In the genomic region with DNA sequence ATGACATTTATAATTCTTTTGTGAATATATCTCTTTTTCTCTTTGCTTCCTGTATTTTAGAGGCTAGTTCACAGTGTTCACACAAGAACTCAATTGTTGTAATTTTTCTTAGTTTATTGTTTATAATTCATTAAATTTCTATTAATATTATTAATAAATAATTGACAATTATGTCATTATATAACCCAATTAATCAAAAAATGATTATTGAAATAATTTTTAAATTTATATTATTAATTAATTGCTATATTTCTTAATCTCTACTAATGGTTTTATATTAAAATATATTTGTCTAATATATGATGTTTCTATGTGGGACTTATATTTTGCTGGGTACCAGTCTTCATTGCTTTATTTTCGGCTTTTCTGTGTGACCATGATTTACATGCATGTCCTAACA, we compare ENCODE assay signal across 30 cellular contexts.
"Had no signal": no experiment of that assay in that cellular context is flagged by ENCODE, and none has a peak within 500 bp of the region (broad histone marks: within the 10 kb centered on the region; RNA-seq: fewer than 3 reads in every experiment).

No MANE protein-coding gene starts in this region.

- H3K9me3 Mint-ChIP-seq: activated CD4-positive, alpha-beta memory T cell treated with anti-CD3 and anti-CD28 coated beads, Interleukin-2, amount 10 ng/mL, durations not matched to agents 7 days and 5 days; activated CD4-positive, alpha-beta T cell treated with anti-CD3 and anti-CD28 coated beads, Interleukin-2, amount 10 ng/mL, durations not matched to agents 7 days and 5 days; brain had no signal

- ATAC-seq: activated naive CD4-positive, alpha-beta T cell treated with anti-CD3 and anti-CD28 coated beads, Interleukin-2, amount 50 U/mL, for 72 hours; activated T-cell treated with anti-CD3 and anti-CD28 coated beads, Interleukin-2, amount 50 U/mL, for 72 hours; esophagus mucosa; gastrocnemius medialis; heart left ventricle; T-helper 17 cell had no signal

- H3K36me3 Mint-ChIP-seq: activated naive CD4-positive, alpha-beta T cell treated with anti-CD3 and anti-CD28 coated beads, Interleukin-2, amount 10 ng/mL, durations not matched to agents 7 days and 5 days; activated naive CD8-positive, alpha-beta T cell treated with anti-CD3 and anti-CD28 coated beads, Interleukin-2, amount 10 ng/mL, durations not matched to agents 7 days and 5 days; brain had no signal

- H3K4me1 ChIP-seq: ascending aorta, breast epithelium, colonic mucosa, gastrocnemius medialis, heart left ventricle had no signal

- H3K4me3 Mint-ChIP-seq: activated CD4-positive, alpha-beta memory T cell treated with anti-CD3 and anti-CD28 coated beads, Interleukin-2, amount 10 ng/mL, durations not matched to agents 7 days and 5 days; activated CD4-positive, alpha-beta T cell treated with anti-CD3 and anti-CD28 coated beads, Interleukin-2, amount 10 ng/mL, durations not matched to agents 7 days and 5 days; activated naive CD4-positive, alpha-beta T cell treated with anti-CD3 and anti-CD28 coated beads, Interleukin-2, amount 10 ng/mL, durations not matched to agents 7 days and 5 days; activated naive CD8-positive, alpha-beta T cell treated with anti-CD3 and anti-CD28 coated beads, Interleukin-2, amount 10 ng/mL, durations not matched to agents 7 days and 5 days; activated T-cell treated with anti-CD3 and anti-CD28 coated beads, Interleukin-2, amount 50 U/mL, for 24 hours; activated T-cell treated with anti-CD3 and anti-CD28 coated beads, Interleukin-2, amount 50 U/mL, for 72 hours; brain; central memory CD8-positive, alpha-beta T cell; T-helper 17 cell; T-helper 2 cell treated with Interferon-gamma antibody and Interleukin-4, amounts not matched to agents 5 μg/mL and 100 μg/mL, for 36 hours had no signal

- H3K9me3 ChIP-seq: ascending aorta, breast epithelium, colonic mucosa, gastrocnemius medialis had no signal

- H3K27ac Mint-ChIP-seq: activated CD4-positive, alpha-beta memory T cell treated with anti-CD3 and anti-CD28 coated beads, Interleukin-2, amount 10 ng/mL, durations not matched to agents 7 days and 5 days; activated CD4-positive, alpha-beta T cell treated with anti-CD3 and anti-CD28 coated beads, Interleukin-2, amount 10 ng/mL, durations not matched to agents 7 days and 5 days; activated naive CD4-positive, alpha-beta T cell treated with anti-CD3 and anti-CD28 coated beads, Interleukin-2, amount 10 ng/mL, durations not matched to agents 7 days and 5 days; activated naive CD4-positive, alpha-beta T cell treated with anti-CD3 and anti-CD28 coated beads, Interleukin-2, amount 50 U/mL, for 72 hours; activated naive CD8-positive, alpha-beta T cell treated with anti-CD3 and anti-CD28 coated beads, Interleukin-2, amount 10 ng/mL, durations not matched to agents 7 days and 5 days; activated T-cell treated with anti-CD3 and anti-CD28 coated beads, Interleukin-2, amount 50 U/mL, for 24 hours; activated T-cell treated with anti-CD3 and anti-CD28 coated beads, Interleukin-2, amount 50 U/mL, for 72 hours; brain; T-helper 17 cell; T-helper 2 cell treated with Interferon-gamma antibody and Interleukin-4, amounts not matched to agents 5 μg/mL and 100 μg/mL, for 36 hours had no signal

- H3K4me3 ChIP-seq: ascending aorta, breast epithelium, cardiac muscle cell, colonic mucosa, gastrocnemius medialis, heart left ventricle had no signal

- DNase-seq: activated CD4-positive, alpha-beta memory T cell treated with anti-CD3 and anti-CD28 coated beads, Interleukin-2, amount 10 ng/mL, durations not matched to agents 7 days and 5 days; activated CD4-positive, alpha-beta T cell treated with anti-CD3 and anti-CD28 coated beads for 1 hour; activated CD4-positive, alpha-beta T cell treated with anti-CD3 and anti-CD28 coated beads for 4 hours; activated CD4-positive, alpha-beta T cell treated with anti-CD3 and anti-CD28 coated beads, Interleukin-2, amount 10 ng/mL, durations not matched to agents 7 days and 5 days; activated CD4-positive, alpha-beta T cell treated with anti-CD3 and anti-CD28 coated beads, Interleukin-2, amount 50 U/mL, for 4 hours; activated CD8-positive, alpha-beta memory T cell treated with anti-CD3 and anti-CD28 coated beads, Interleukin-2, amount 50 U/mL, for 48 hours; activated gamma-delta T cell; activated naive CD4-positive, alpha-beta T cell; activated naive CD4-positive, alpha-beta T cell treated with anti-CD3 and anti-CD28 coated beads, Interleukin-2, amount 10 ng/mL, durations not matched to agents 7 days and 5 days; activated naive CD8-positive, alpha-beta T cell treated with anti-CD3 and anti-CD28 coated beads, Interleukin-2, amount 10 ng/mL, durations not matched to agents 7 days and 5 days; activated T-cell treated with anti-CD3 and anti-CD28 coated beads for 4 hours; activated T-cell treated with anti-CD3 and anti-CD28 coated beads, Interleukin-2, amount 50 U/mL, for 24 hours; activated T-cell treated with anti-CD3 and anti-CD28 coated beads, Interleukin-2, amount 50 U/mL, for 72 hours; colonic mucosa; effector CD8-positive, alpha-beta T cell; foreskin fibroblast; gastrocnemius medialis; glutamatergic neuron; heart left ventricle; T-helper 1 cell; T-helper 17 cell; T1000 had no signal

- H3K4me1 Mint-ChIP-seq: activated CD4-positive, alpha-beta memory T cell treated with anti-CD3 and anti-CD28 coated beads, Interleukin-2, amount 10 ng/mL, durations not matched to agents 7 days and 5 days; activated CD4-positive, alpha-beta T cell treated with anti-CD3 and anti-CD28 coated beads, Interleukin-2, amount 10 ng/mL, durations not matched to agents 7 days and 5 days; activated naive CD4-positive, alpha-beta T cell treated with anti-CD3 and anti-CD28 coated beads, Interleukin-2, amount 10 ng/mL, durations not matched to agents 7 days and 5 days; activated naive CD8-positive, alpha-beta T cell treated with anti-CD3 and anti-CD28 coated beads, Interleukin-2, amount 10 ng/mL, durations not matched to agents 7 days and 5 days; brain; central memory CD8-positive, alpha-beta T cell; T-helper 17 cell had no signal

- H3K27me3 ChIP-seq: ascending aorta, breast epithelium, cardiac muscle cell, colonic mucosa, gastrocnemius medialis, heart left ventricle had no signal

- H3K27me3 Mint-ChIP-seq: activated CD4-positive, alpha-beta memory T cell treated with anti-CD3 and anti-CD28 coated beads, Interleukin-2, amount 10 ng/mL, durations not matched to agents 7 days and 5 days; activated CD4-positive, alpha-beta T cell treated with anti-CD3 and anti-CD28 coated beads, Interleukin-2, amount 10 ng/mL, durations not matched to agents 7 days and 5 days; activated naive CD4-positive, alpha-beta T cell treated with anti-CD3 and anti-CD28 coated beads, Interleukin-2, amount 10 ng/mL, durations not matched to agents 7 days and 5 days; activated naive CD8-positive, alpha-beta T cell treated with anti-CD3 and anti-CD28 coated beads, Interleukin-2, amount 10 ng/mL, durations not matched to agents 7 days and 5 days; activated T-cell treated with anti-CD3 and anti-CD28 coated beads, Interleukin-2, amount 50 U/mL, for 24 hours; brain; central memory CD8-positive, alpha-beta T cell; T-helper 17 cell had no signal

- H3K27ac ChIP-seq: ascending aorta, breast epithelium, cardiac muscle cell, colonic mucosa, gastrocnemius medialis, heart left ventricle had no signal

- H3K36me3 ChIP-seq: ascending aorta, breast epithelium, cardiac muscle cell, colonic mucosa, gastrocnemius medialis, heart left ventricle had no signal
